In the genomic region with DNA sequence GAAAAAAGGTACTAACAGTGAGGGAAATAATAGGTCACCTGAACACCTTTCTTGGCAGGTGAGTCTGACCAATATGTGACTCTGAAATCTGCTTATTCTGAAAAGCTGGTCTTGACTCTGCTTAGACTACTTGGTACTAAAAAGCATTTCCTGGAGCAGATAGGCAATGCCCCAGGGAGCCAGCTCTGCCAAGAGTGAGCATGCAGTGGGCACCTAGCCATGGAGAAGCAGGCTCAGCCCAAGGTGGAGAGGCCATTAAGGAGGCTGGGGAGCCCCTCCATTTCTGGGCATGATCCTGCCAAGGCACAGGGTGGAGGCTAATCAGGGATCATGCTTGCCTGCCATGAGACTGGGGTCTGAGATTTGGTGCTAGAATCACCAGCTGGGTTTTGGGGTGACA, we compare ENCODE assay signal across 30 cellular contexts. TPM values are rescaled to one million over a fixed set of nuclear protein-coding genes. Genes with fewer than 3 reads are reported as not detected.
A peak's percentile ranks its signal among the peaks of the same experiment; 100 is the strongest.
DNase-seq lines count a peak whose midpoint lies in the region; ATAC-seq, FAIRE-seq and TF ChIP-seq lines count a peak whose summit lies in the region.
"Had no signal": no experiment of that assay in that cellular context is flagged by ENCODE, and none has a peak within 500 bp of the region (broad histone marks: within the 10 kb centered on the region; RNA-seq: fewer than 3 reads in every experiment).

No MANE protein-coding gene starts in this region.

- no peak overlapping the region for H3K4me3 ChIP-seq in tibial artery
- H3K4me3 ChIP-seq in small intestine (ENCODE audit: low read depth in 1 of 2, low read length in 2 of 2): no peak overlapping the region
- H3K4me3 ChIP-seq: heart left ventricle, testis had no signal

- FAIRE-seq in small intestine (lab: Jason Lieb, UNC): no peak
- FAIRE-seq: endothelial cell of umbilical vein, RCC 7860, TTC549 had no signal

- H3K27ac ChIP-seq in tibial artery: no peak overlapping the region
- H3K27ac ChIP-seq in small intestine (ENCODE audit: low read depth in 1 of 2, low read length in 1 of 2): no peak overlapping the region
- H3K27ac ChIP-seq: heart left ventricle, testis had no signal

- DNase-seq in NCI-H1092 treated with DMSO at 0.1 percent for 48 hours (lab: John Stamatoyannopoulos, UW): peak; percentile 4
- DNase-seq in NCI-H1092 (lab: John Stamatoyannopoulos, UW): no peak
- DNase-seq in activated CD8-positive, alpha-beta memory T cell treated with anti-CD3 and anti-CD28 coated beads, Interleukin-2, amount 10 ng/mL, durations not matched to agents 7 days and 5 days: peak; percentile 23
- peak; percentile 54 for DNase-seq in left ventricle myocardium superior
- no peak for DNase-seq in stimulated activated naive B cell treated with anti-CD40 and anti-IgM and Interleukin-4, amounts not matched to agents 10 μg/mL and 1 μg/mL and 100 μg/mL, for 72 hours
- DNase-seq in tibial artery: no peak
- DNase-seq in small intestine: no peak
- DNase-seq in HuH-7.5 (ENCODE audit: low spot score): no peak
- DNase-seq: 8988T; anterior cingulate cortex; caudate nucleus; dermis blood vessel endothelial cell; DMS153; NCI-H1436; NCI-H524 treated with DMSO at 0.1 percent for 48 hours; occipital lobe; retina; stimulated activated CD4-positive, alpha-beta T cell treated with anti-CD3 and anti-CD28 coated beads, Interleukin-4, amount 100 ng/mL, for 1 hour; stimulated activated naive CD4-positive, alpha-beta T cell; T-helper 1 cell; testis had no signal

- H3K36me3 ChIP-seq in tibial artery (no peaks in the 10 kb centered on the region), small intestine (ENCODE audit: control insufficient read depth in 2 of 2, insufficient read depth in 2 of 2, low read length in 2 of 2) (no peaks in the 10 kb centered on the region)
- H3K36me3 ChIP-seq: heart left ventricle had no signal

- CTCF ChIA-PET in activated CD8-positive, alpha-beta memory T cell treated with anti-CD3 and anti-CD28 coated beads, Interleukin-2, amount 10 ng/mL, durations not matched to agents 7 days and 5 days (lab: Charles Lee): interaction anchor here (1.1 kb wide), 1 partner anchor 16 kb away, joined by 3 read pairs; no protein-coding TSS in a partner anchor

- no peak overlapping the region for H3K27ac Mint-ChIP-seq in activated CD8-positive, alpha-beta memory T cell treated with anti-CD3 and anti-CD28 coated beads, Interleukin-2, amount 10 ng/mL, durations not matched to agents 7 days and 5 days
- H3K27ac Mint-ChIP-seq in stimulated activated naive B cell treated with anti-CD40 and anti-IgM and Interleukin-4, amounts not matched to agents 10 μg/mL and 1 μg/mL and 100 μg/mL, for 72 hours: peak overlapping the region; percentile 33
- H3K27ac Mint-ChIP-seq: activated naive CD4-positive, alpha-beta T cell treated with anti-CD3 and anti-CD28 coated beads, Interleukin-2, amount 50 U/mL, for 24 hours; CD8-positive, alpha-beta T cell; mesothelial cell of epicardium; naive thymus-derived CD4-positive, alpha-beta T cell had no signal

- H3K9me3 ChIP-seq in tibial artery: no peaks in the 10 kb centered on the region
- H3K9me3 ChIP-seq in small intestine (ENCODE audit: control insufficient read depth, low read depth): no peaks in the 10 kb centered on the region
- H3K9me3 ChIP-seq: heart left ventricle, testis had no signal

- peaks cover 0 to 8% (median 4%) of the 10 kb centered on the region in 4 donors for H3K4me1 ChIP-seq in tibial artery
- H3K4me1 ChIP-seq in small intestine (ENCODE audit: control insufficient read depth in 2 of 2, insufficient read depth in 1 of 2, low read depth in 1 of 2, low read length in 1 of 2): no peaks in the 10 kb centered on the region

- H3K27me3 Mint-ChIP-seq in activated CD8-positive, alpha-beta memory T cell treated with anti-CD3 and anti-CD28 coated beads, Interleukin-2, amount 10 ng/mL, durations not matched to agents 7 days and 5 days: peaks cover 57% of the 10 kb centered on the region
- H3K27me3 Mint-ChIP-seq in stimulated activated naive B cell treated with anti-CD40 and anti-IgM and Interleukin-4, amounts not matched to agents 10 μg/mL and 1 μg/mL and 100 μg/mL, for 72 hours: peaks cover 49 to 52% of the 10 kb centered on the region in 2 donors

- H3K9me3 Mint-ChIP-seq in activated CD8-positive, alpha-beta memory T cell treated with anti-CD3 and anti-CD28 coated beads, Interleukin-2, amount 10 ng/mL, durations not matched to agents 7 days and 5 days (ENCODE audit: low read depth): no peaks in the 10 kb centered on the region
- no peaks in the 10 kb centered on the region for H3K9me3 Mint-ChIP-seq in stimulated activated naive B cell treated with anti-CD40 and anti-IgM and Interleukin-4, amounts not matched to agents 10 μg/mL and 1 μg/mL and 100 μg/mL, for 72 hours
- H3K9me3 Mint-ChIP-seq: activated naive CD4-positive, alpha-beta T cell treated with anti-CD3 and anti-CD28 coated beads, Interleukin-2, amount 50 U/mL, for 24 hours; CD8-positive, alpha-beta T cell had no signal

- H3K36me3 Mint-ChIP-seq in activated CD8-positive, alpha-beta memory T cell treated with anti-CD3 and anti-CD28 coated beads, Interleukin-2, amount 10 ng/mL, durations not matched to agents 7 days and 5 days: no peaks in the 10 kb centered on the region
- no peaks in the 10 kb centered on the region for H3K36me3 Mint-ChIP-seq in stimulated activated naive B cell treated with anti-CD40 and anti-IgM and Interleukin-4, amounts not matched to agents 10 μg/mL and 1 μg/mL and 100 μg/mL, for 72 hours
- H3K36me3 Mint-ChIP-seq: activated naive CD4-positive, alpha-beta T cell treated with anti-CD3 and anti-CD28 coated beads, Interleukin-2, amount 50 U/mL, for 24 hours; CD8-positive, alpha-beta T cell; mesothelial cell of epicardium; naive thymus-derived CD4-positive, alpha-beta T cell had no signal

- no peak overlapping the region for H3K4me3 Mint-ChIP-seq in activated CD8-positive, alpha-beta memory T cell treated with anti-CD3 and anti-CD28 coated beads, Interleukin-2, amount 10 ng/mL, durations not matched to agents 7 days and 5 days
- H3K4me3 Mint-ChIP-seq in stimulated activated naive B cell treated with anti-CD40 and anti-IgM and Interleukin-4, amounts not matched to agents 10 μg/mL and 1 μg/mL and 100 μg/mL, for 72 hours: no peak overlapping the region
- H3K4me3 Mint-ChIP-seq: activated naive CD4-positive, alpha-beta T cell treated with anti-CD3 and anti-CD28 coated beads, Interleukin-2, amount 50 U/mL, for 24 hours; CD8-positive, alpha-beta T cell; mesothelial cell of epicardium; naive thymus-derived CD4-positive, alpha-beta T cell had no signal

- no peak for TF ChIP-seq CTCF in tibial artery (IDR thresholded peaks at IDR 0.05)

- H3K4me1 Mint-ChIP-seq in activated CD8-positive, alpha-beta memory T cell treated with anti-CD3 and anti-CD28 coated beads, Interleukin-2, amount 10 ng/mL, durations not matched to agents 7 days and 5 days: peaks cover 6% of the 10 kb centered on the region
- H3K4me1 Mint-ChIP-seq in stimulated activated naive B cell treated with anti-CD40 and anti-IgM and Interleukin-4, amounts not matched to agents 10 μg/mL and 1 μg/mL and 100 μg/mL, for 72 hours: peaks cover 4 to 16% of the 10 kb centered on the region in 2 donors
- H3K4me1 Mint-ChIP-seq: activated naive CD4-positive, alpha-beta T cell treated with anti-CD3 and anti-CD28 coated beads, Interleukin-2, amount 50 U/mL, for 24 hours; mesothelial cell of epicardium had no signal

- no peak for ATAC-seq in activated CD8-positive, alpha-beta memory T cell treated with anti-CD3 and anti-CD28 coated beads, Interleukin-2, amount 10 ng/mL, durations not matched to agents 7 days and 5 days
- ATAC-seq in left ventricle myocardium superior: no peak
- no peak for ATAC-seq in stimulated activated naive B cell treated with anti-CD40 and anti-IgM and Interleukin-4, amounts not matched to agents 10 μg/mL and 1 μg/mL and 100 μg/mL, for 72 hours (replicated peaks)
- ATAC-seq: CD8-positive, alpha-beta T cell; heart left ventricle; naive thymus-derived CD4-positive, alpha-beta T cell had no signal

- peaks cover 0 to 35% of the 10 kb centered on the region in 2 donors for H3K27me3 ChIP-seq in tibial artery
- H3K27me3 ChIP-seq in small intestine (ENCODE audit: control insufficient read depth in 2 of 2, insufficient read depth in 2 of 2, low read length in 2 of 2): peaks cover 0 to 12% of the 10 kb centered on the region in 2 donors
- H3K27me3 ChIP-seq: testis had no signal

- intact Hi-C loops in left ventricle myocardium superior (cut with micrococcal nuclease): no loop called here
- intact Hi-C loops in tibial artery (cut with DNase I; ENCODE audit: low total_unique reads): no loop called here

RNA-seq across cellular contexts. Expression of a gene that starts 1.6 kb away (rescaled TPM):
- total RNA-seq in activated CD8-positive, alpha-beta memory T cell treated with anti-CD3 and anti-CD28 coated beads, Interleukin-2, amount 10 ng/mL, durations not matched to agents 7 days and 5 days: not detected
- total RNA-seq in left ventricle myocardium superior: 3.7 TPM
- polyA plus RNA-seq in small intestine: 1 to 10 TPM in 1 of 3 donors, under 1 TPM in 2; 0.22 to 6.0 (median 0.81) TPM
- total RNA-seq: CD8-positive, alpha-beta T cell; endothelial cell of umbilical vein; mesothelial cell of epicardium had no signal
- polyA plus RNA-seq: endothelial cell of umbilical vein; naive thymus-derived CD4-positive, alpha-beta T cell had no signal

RNA-seq across cellular contexts. Expression of a gene that starts 31.5 kb away (rescaled TPM):
- not detected for total RNA-seq in activated CD8-positive, alpha-beta memory T cell treated with anti-CD3 and anti-CD28 coated beads, Interleukin-2, amount 10 ng/mL, durations not matched to agents 7 days and 5 days
- total RNA-seq in left ventricle myocardium superior: not detected
- not detected for polyA plus RNA-seq in small intestine
- total RNA-seq: CD8-positive, alpha-beta T cell; dermis blood vessel endothelial cell; endothelial cell of umbilical vein; heart left ventricle; mesothelial cell of epicardium; naive thymus-derived CD4-positive, alpha-beta T cell; occipital lobe; SK-MEL-5 had no signal
- polyA plus RNA-seq: heart left ventricle; naive thymus-derived CD4-positive, alpha-beta T cell had no signal

RNA-seq across cellular contexts. Expression of a gene that starts 59.2 kb away (rescaled TPM):
- total RNA-seq in activated CD8-positive, alpha-beta memory T cell treated with anti-CD3 and anti-CD28 coated beads, Interleukin-2, amount 10 ng/mL, durations not matched to agents 7 days and 5 days: 10 to 100 TPM in 1 of 2 experiments, 1 to 10 TPM in 1; 10.0 to 11.9 TPM
- 1.4 TPM for total RNA-seq in left ventricle myocardium superior
- polyA plus RNA-seq in small intestine: 10 to 100 TPM; 11.3 to 13.9 (median 13.0) TPM
- total RNA-seq: mesothelial cell of epicardium, SK-MEL-5 had no signal

Comparison
In these comparisons a context has a peak if more than half of its experiments do, and no peak if none do; other contexts are left out.
1. DNase-seq: peak in NCI-H1092 treated with DMSO at 0.1 percent for 48 hours (single experiment), activated CD8-positive, alpha-beta memory T cell treated with anti-CD3 and anti-CD28 coated beads, Interleukin-2, amount 10 ng/mL, durations not matched to agents 7 days and 5 days (single experiment) and left ventricle myocardium superior (single experiment); none in NCI-H1092 (single experiment), stimulated activated naive B cell treated with anti-CD40 and anti-IgM and Interleukin-4, amounts not matched to agents 10 μg/mL and 1 μg/mL and 100 μg/mL, for 72 hours (single experiment), tibial artery (0 of 2), small intestine (single experiment) and HuH-7.5 (single experiment).